23 cellular contexts compared by ENCODE assay signal in the genomic region with DNA sequence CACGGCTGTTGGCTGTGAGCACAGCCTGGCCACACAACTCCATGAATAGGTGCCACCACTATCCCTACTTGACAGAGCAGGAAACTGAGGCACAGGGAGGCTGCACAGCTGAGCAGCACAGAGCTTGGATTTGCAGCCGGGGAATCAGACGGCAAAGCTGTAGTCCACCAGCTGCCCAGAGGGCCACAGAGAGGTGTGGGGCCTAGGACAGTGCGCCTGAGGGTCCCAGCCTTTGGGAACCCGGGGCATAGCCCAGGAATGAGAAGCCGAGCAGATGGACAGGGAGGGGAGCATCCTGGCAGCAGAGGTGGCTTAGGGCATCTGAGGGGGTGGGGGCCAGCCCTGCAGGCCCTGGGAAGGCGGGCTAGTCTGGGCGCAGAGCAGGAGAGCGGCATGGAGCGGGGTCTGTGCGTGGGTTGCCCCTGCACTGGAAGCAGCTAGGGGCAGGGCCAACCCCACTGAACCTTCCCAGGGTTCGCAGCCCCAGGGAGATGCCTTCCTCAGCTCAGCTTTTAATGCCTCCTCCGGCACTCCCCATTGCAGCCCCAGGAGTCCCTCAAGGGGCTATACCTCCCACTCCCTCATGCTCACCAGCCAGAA. TPM values are rescaled to one million over a fixed set of nuclear protein-coding genes. Genes with fewer than 3 reads are reported as not detected.
DNase-seq lines count a peak whose midpoint lies in the region; ATAC-seq and TF ChIP-seq lines count a peak whose summit lies in the region.
"Had no signal": no experiment of that assay in that cellular context is flagged by ENCODE, and none has a peak within 500 bp of the region (broad histone marks: within the 10 kb centered on the region; RNA-seq: fewer than 3 reads in every experiment).

No MANE protein-coding gene starts in this region.

- H3K4me1 ChIP-seq in HEK293 (ENCODE audit: control insufficient read depth, insufficient read depth, low read length) (no peaks in the 10 kb centered on the region), cardiac muscle cell (ENCODE audit: low read depth) (peaks cover 35% of the 10 kb centered on the region), mesodermal cell (ENCODE audit: control insufficient read depth, insufficient read depth, low read length, poor library complexity, severe bottlenecking) (peaks cover 53% of the 10 kb centered on the region), subcutaneous abdominal adipose tissue (ENCODE audit: control insufficient read depth in 5 of 5, insufficient read depth in 5 of 5, low read length in 5 of 5) (peaks cover 13 to 76% (median 48%) of the 10 kb centered on the region in 5 donors)

- ATAC-seq in GM19328 (IDR thresholded peaks at IDR 0.05; ENCODE audit: unreplicated experiment) = no peak
- ATAC-seq: mucosa of descending colon had no signal

- POLR2A ChIA-PET in HEK293 (lab: Yijun Ruan, JAX) = no interaction called here

- WGBS in mesodermal cell (ENCODE audit: insufficient coverage in 2 of 2), 2 experiments = 95 to 96% methylated on average over 8 to 12 of the region's 13 CpGs

- CTCF ChIA-PET in HEK293 (lab: Yijun Ruan, JAX) = interaction anchor here (0.6 to 1.1 kb wide), 3 partner anchors 32 to 279 kb away, joined by 3 read pairs; no protein-coding TSS in a partner anchor

- no peaks in the 10 kb centered on the region for H3K9me3 ChIP-seq in HEK293 (ENCODE audit: control insufficient read depth, insufficient read depth, low read depth, low read length)
- H3K9me3 ChIP-seq in cardiac muscle cell (ENCODE audit: low read depth) = no peaks in the 10 kb centered on the region
- H3K9me3 ChIP-seq in mesodermal cell (ENCODE audit: control insufficient read depth, low read length) = no peaks in the 10 kb centered on the region
- H3K9me3 ChIP-seq in subcutaneous abdominal adipose tissue (ENCODE audit: control insufficient read depth in 5 of 5, low read length in 5 of 5) = no peaks in the 10 kb centered on the region
- H3K9me3 ChIP-seq: mucosa of descending colon, SK-N-SH, thoracic aorta had no signal

- TF ChIP-seq CTCF in HEK293 (tag by site-specific recombination; IDR thresholded peaks at IDR 0.05) (no peak), cardiac muscle cell (IDR thresholded peaks at IDR 0.05; ENCODE audit: low read depth, low read length) (no peak)

- H3K27me3 ChIP-seq in cardiac muscle cell (no peaks in the 10 kb centered on the region), subcutaneous abdominal adipose tissue (ENCODE audit: control insufficient read depth in 5 of 5, insufficient read depth in 4 of 5, low read length in 5 of 5) (no peaks in the 10 kb centered on the region)

- peak overlapping the region in 1 of 5 donors; percentile 21 for H3K9ac ChIP-seq in subcutaneous abdominal adipose tissue (ENCODE audit: low read length in 5 of 5)
- H3K9ac ChIP-seq: SK-N-SH had no signal

- H3K4me3 ChIP-seq in HEK293 (ENCODE audit: low read depth, low read length) = no peak overlapping the region
- no peak overlapping the region for H3K4me3 ChIP-seq in cardiac muscle cell
- no peak overlapping the region for H3K4me3 ChIP-seq in mesodermal cell (ENCODE audit: extremely low read depth, insufficient read depth, low read length, poor library complexity, severe bottlenecking)
- no peak overlapping the region for H3K4me3 ChIP-seq in subcutaneous abdominal adipose tissue (ENCODE audit: low read depth in 1 of 5, low read length in 5 of 5)
- H3K4me3 ChIP-seq: mucosa of descending colon, thoracic aorta had no signal

- H3K36me3 ChIP-seq in HEK293 (ENCODE audit: control insufficient read depth in 2 of 2, insufficient read depth in 1 of 2, low read length in 2 of 2) = no peaks in the 10 kb centered on the region
- H3K36me3 ChIP-seq in cardiac muscle cell = no peaks in the 10 kb centered on the region
- H3K36me3 ChIP-seq in mesodermal cell (ENCODE audit: control insufficient read depth, insufficient read depth, low read length) = no peaks in the 10 kb centered on the region
- H3K36me3 ChIP-seq in subcutaneous abdominal adipose tissue (ENCODE audit: control insufficient read depth in 5 of 5, insufficient read depth in 5 of 5, low read length in 5 of 5) = no peaks in the 10 kb centered on the region
- H3K36me3 ChIP-seq: thoracic aorta had no signal

- no peak for DNase-seq in cardiac muscle cell (ENCODE audit: low read depth in 1 of 2, low spot score in 1 of 2)
- no peak for DNase-seq in NCI-H2227 (lab: John Stamatoyannopoulos, UW; ENCODE audit: unreplicated experiment)
- no peak for DNase-seq in NCI-H2107 treated with DMSO at 0.1 percent for 48 hours (lab: John Stamatoyannopoulos, UW; ENCODE audit: unreplicated experiment)
- DNase-seq: activated CD4-positive, alpha-beta memory T cell treated with anti-CD3 and anti-CD28 coated beads, Interleukin-2, amount 10 ng/mL, durations not matched to agents 7 days and 5 days; activated CD4-positive, alpha-beta T cell treated with anti-CD3 and anti-CD28 coated beads for 1 hour; activated T-cell treated with anti-CD3 and anti-CD28 coated beads for 4 hours; dermis blood vessel endothelial cell; DMS79 treated with DMSO at 0.1 percent for 48 hours; HCEC 1CT; KBM-7; NCI-H2029; NCI-H345; NCI-H748 treated with DMSO at 0.1 percent for 48 hours; SK-N-SH; stimulated activated naive CD4-positive, alpha-beta T cell treated with Interleukin-2 at 50 U/mL for 16 hours; T-helper 2 cell had no signal

- H3K27ac ChIP-seq in HEK293 (ENCODE audit: extremely low read depth, low read depth, low read length) = no peak overlapping the region
- H3K27ac ChIP-seq in cardiac muscle cell = peak overlapping the region; percentile 25
- H3K27ac ChIP-seq in mesodermal cell (ENCODE audit: low read depth, low read length, severe bottlenecking) = peak overlapping the region; percentile 3
- peak overlapping the region; percentile 85 for H3K27ac ChIP-seq in subcutaneous abdominal adipose tissue (ENCODE audit: low read depth, low read length)
- H3K27ac ChIP-seq: RWPE1 had no signal

TF ChIP-seq in HEK293, 187 proteins besides CTCF, POLR2A, EP300 and RAD21:
- TF ChIP-seq ZNF239 (tag by site-specific recombination; IDR thresholded peaks at IDR 0.05) (no peak), ZNF561 (tag by site-specific recombination; IDR thresholded peaks at IDR 0.05; ENCODE audit: borderline replicate concordance) (no peak), ZNF596 (tag by site-specific recombination; IDR thresholded peaks at IDR 0.05) (no peak), ZFP41 (tag by site-specific recombination; IDR thresholded peaks at IDR 0.05; ENCODE audit: borderline replicate concordance) (no peak), ZNF280C (tag by site-specific recombination; IDR thresholded peaks at IDR 0.05) (no peak), ZNF175 (tag by site-specific recombination; IDR thresholded peaks at IDR 0.05) (no peak), OVOL3 (tag by site-specific recombination; IDR thresholded peaks at IDR 0.05) (no peak), ZNF626 (tag by site-specific recombination; IDR thresholded peaks at IDR 0.05) (no peak), ZNF174 (tag by site-specific recombination; IDR thresholded peaks at IDR 0.05) (no peak), ZSCAN23 (tag by site-specific recombination; IDR thresholded peaks at IDR 0.05) (no peak), ZFHX2 (tag by site-specific recombination; conservative IDR thresholded peaks at IDR 0.05) (peak; percentile 51), ZNF560 (tag by site-specific recombination; IDR thresholded peaks at IDR 0.05; ENCODE audit: borderline replicate concordance) (no peak), EGR2 (tag by site-specific recombination; IDR thresholded peaks at IDR 0.05; ENCODE audit: low read depth) (peak; percentile 28; the same call in 1 of the 2 replicates), ZNF830 (tag by site-specific recombination; IDR thresholded peaks at IDR 0.05; ENCODE audit: low read depth) (no peak), ZNF843 (tag by site-specific recombination; IDR thresholded peaks at IDR 0.05) (no peak), ZBTB20 (tag by site-specific recombination; IDR thresholded peaks at IDR 0.05) (no peak)
- TF ChIP-seq, protein P1, sequence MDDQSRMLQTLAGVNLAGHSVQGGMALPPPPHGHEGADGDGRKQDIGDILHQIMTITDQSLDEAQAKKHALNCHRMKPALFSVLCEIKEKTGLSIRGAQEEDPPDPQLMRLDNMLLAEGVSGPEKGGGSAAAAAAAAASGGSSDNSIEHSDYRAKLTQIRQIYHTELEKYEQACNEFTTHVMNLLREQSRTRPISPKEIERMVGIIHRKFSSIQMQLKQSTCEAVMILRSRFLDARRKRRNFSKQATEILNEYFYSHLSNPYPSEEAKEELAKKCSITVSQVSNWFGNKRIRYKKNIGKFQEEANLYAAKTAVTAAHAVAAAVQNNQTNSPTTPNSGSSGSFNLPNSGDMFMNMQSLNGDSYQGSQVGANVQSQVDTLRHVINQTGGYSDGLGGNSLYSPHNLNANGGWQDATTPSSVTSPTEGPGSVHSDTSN (CRISPR knock-in tag; IDR thresholded peaks at IDR 0.05) = no peak

RNA-seq across cellular contexts. Expression of gene COL18A1, which starts 46.2 kb away (rescaled TPM):
- total RNA-seq in cardiac muscle cell = 887 and 1,182 TPM in 2 replicates
- polyA plus RNA-seq in cardiac muscle cell = 407 and 535 TPM in 2 replicates
- 343 TPM for polyA plus RNA-seq in mesodermal cell (2013, experiment 1 of 2)
- 309 TPM for polyA plus RNA-seq in mesodermal cell (2013, experiment 2 of 2)
